8 cellular contexts compared by ENCODE assay signal in the genomic region with DNA sequence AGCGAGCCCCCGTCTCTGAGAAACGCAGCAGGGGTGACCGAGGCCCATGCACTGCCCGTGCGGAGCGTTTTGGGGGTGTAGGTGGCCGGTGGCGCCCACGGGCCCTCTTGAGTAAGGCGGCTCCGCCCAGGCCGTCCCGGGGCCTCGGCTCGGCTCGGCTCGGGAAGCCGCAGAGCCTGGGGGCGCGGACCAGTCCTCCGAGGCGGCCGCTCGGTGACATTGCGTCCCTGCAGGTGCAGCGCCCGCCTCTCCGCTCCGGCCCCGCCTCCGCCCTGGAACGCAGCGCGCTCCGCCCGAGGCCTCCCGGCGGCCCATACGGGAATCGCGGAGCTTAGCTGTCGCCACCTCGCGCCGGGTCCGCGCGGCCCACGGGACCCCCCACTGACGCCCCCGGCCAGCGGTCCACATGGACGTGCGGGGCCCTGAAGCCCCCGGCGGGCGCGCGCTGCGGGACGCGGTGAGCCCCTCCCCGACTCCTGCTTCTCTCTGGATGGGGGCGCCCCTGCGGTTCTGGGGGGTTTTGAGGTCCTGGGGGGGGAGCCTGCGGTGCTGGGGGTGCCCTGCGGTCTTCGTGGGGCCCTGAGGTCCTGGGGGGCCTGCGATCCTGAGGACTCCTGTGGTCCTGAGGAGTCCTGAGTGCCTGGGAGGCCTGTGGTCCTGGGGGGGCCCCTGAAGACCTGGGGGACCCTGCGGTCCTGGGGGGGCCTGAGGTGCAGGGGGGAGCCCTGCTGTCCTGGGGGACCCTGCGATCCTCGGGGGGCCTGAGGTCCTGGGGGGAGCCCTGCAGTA. TPM values are rescaled to one million over a fixed set of nuclear protein-coding genes. Genes with fewer than 3 reads are reported as not detected.
A peak's percentile ranks its signal among the peaks of the same experiment; 100 is the strongest.
DNase-seq lines count a peak whose midpoint lies in the region; ATAC-seq, FAIRE-seq and TF ChIP-seq lines count a peak whose summit lies in the region.

Gene HSBP1L1, plus strand, starts transcription at position 314 of the 789 bp plus-strand sequence. Its CDS starts 93 bp downstream, at position 407.

- H3K27me3 Mint-ChIP-seq in CD4-positive, alpha-beta T cell: peaks cover 4% of the 10 kb centered on the region

- no peaks in the 10 kb centered on the region for H3K9me3 Mint-ChIP-seq in CD4-positive, alpha-beta T cell

- no peaks in the 10 kb centered on the region for H4K20me1 ChIP-seq in SK-N-SH (ENCODE audit: insufficient read depth)

- H3K9ac ChIP-seq in SK-N-SH: peak within 1 kb of the TSS; percentile 57

- no peak for FAIRE-seq in HTR-8/SVneo (lab: Jason Lieb, UNC)

- H3K36me3 ChIP-seq in SK-N-SH (replicated peaks in 1 of 2; ENCODE audit: control insufficient read depth in 1 of 2, insufficient read depth in 2 of 2, low read length in 1 of 2) (no peaks in the 10 kb centered on the region), adrenal gland (replicated peaks in 1 of 2) (no peaks in the 10 kb centered on the region)

- TF ChIP-seq POLR2A in adrenal gland (IDR thresholded peaks at IDR 0.05): peak in 1 of 2 donors; percentile 63

- peaks cover 42% of the 10 kb centered on the region for H3K4me1 Mint-ChIP-seq in CD4-positive, alpha-beta T cell (ENCODE audit: low read depth)

- no peaks in the 10 kb centered on the region for H3K27me3 ChIP-seq in CD4-positive, alpha-beta T cell (ENCODE audit: control insufficient read depth, insufficient read depth, low read length)
- no peaks in the 10 kb centered on the region for H3K27me3 ChIP-seq in SK-N-SH (ENCODE audit: insufficient read depth)
- H3K27me3 ChIP-seq in adrenal gland: no peaks in the 10 kb centered on the region

- WGBS in SK-N-SH (ENCODE audit: low lambda C conversion rate): 11% methylated on average over 21 of the region's 73 CpGs
- WGBS in adrenal gland, 4 donors: 2 to 40% (median 3%) methylated on average over 1 to 73 of the region's 73 CpGs

- no peak for TF ChIP-seq EP300 in SK-N-SH (IDR thresholded peaks at IDR 0.05; ENCODE audit: borderline replicate concordance in 1 of 2, low read depth in 1 of 2, low read length in 1 of 2)

- TF ChIP-seq RAD21 in SK-N-SH (IDR thresholded peaks at IDR 0.05; ENCODE audit: low read length): no peak

- CTCF ChIA-PET in CD4-positive, alpha-beta T cell (lab: Charles Lee): interaction anchor here (0.7 to 1.5 kb wide), 2 partner anchors 23 to 69 kb away, joined by 5 to 6 read pairs; partner anchors contain the start of gene TXNL4A
- CTCF ChIA-PET in SK-N-SH (lab: Yijun Ruan, JAX): interaction anchor here (0.7 to 1.0 kb wide), 2 partner anchors 11 to 16 kb away, joined by 3 read pairs; no protein-coding TSS in a partner anchor

- no peaks in the 10 kb centered on the region; the same call in 1 of the 2 replicates for H3K79me2 ChIP-seq in SK-N-SH (ENCODE audit: insufficient read depth)

- H3K4me1 ChIP-seq in SK-N-SH (ENCODE audit: control insufficient read depth in 1 of 2, insufficient read depth in 2 of 2, low read depth in 1 of 2, low read length in 1 of 2) (peaks cover 0 to 12% of the 10 kb centered on the region in 2 experiments; a peak in 1 of 4 replicates), adrenal gland (replicated peaks in 1 of 2) (peaks cover 5 to 13% of the 10 kb centered on the region in 2 donors)

- no peak within 1 kb of the TSS for H2AFZ ChIP-seq in SK-N-SH (ENCODE audit: low read depth)

- H3F3A ChIP-seq in SK-N-SH (replicated peaks; ENCODE audit: insufficient read depth): peaks cover 6% of the 10 kb centered on the region

- H3K27ac ChIP-seq in CD4-positive, alpha-beta T cell (ENCODE audit: low read depth, low read length): peak within 1 kb of the TSS; percentile 38
- H3K27ac ChIP-seq in SK-N-SH (ENCODE audit: low read depth in 2 of 2, low read length in 1 of 2) (no peak within 1 kb of the TSS), adrenal gland (peak within 1 kb of the TSS; percentile 26 to 91 (median 86))

- ATAC-seq in CD4-positive, alpha-beta T cell (ENCODE audit: poor library complexity): peak; percentile 83
- ATAC-seq in GM19324 (IDR thresholded peaks at IDR 0.05; ENCODE audit: low FRiP score, unreplicated experiment): peak; percentile 75
- peak; percentile 64 for ATAC-seq in HG03442 (IDR thresholded peaks at IDR 0.05; ENCODE audit: unreplicated experiment)
- peak; percentile 95 for ATAC-seq in left ventricle myocardium superior

- H3K4me3 ChIP-seq in SK-N-SH (ENCODE audit: low read depth in 2 of 2, low read length in 1 of 2) (peak within 1 kb of the TSS; percentile 56 to 61), adrenal gland (peak within 1 kb of the TSS; percentile 5 to 63 (median 58)), retinal pigment epithelial cell (ENCODE audit: low read length) (peak within 1 kb of the TSS; percentile 68)

- intact Hi-C loops in CD4-positive, alpha-beta T cell (cut with DNase I, micrococcal nuclease): loop anchor here (1.0 to 10.0 kb wide), 6 partner anchors 14 to 440 kb away; partner anchors contain the start of genes KCNG2 (in 1 of the 2) and SLC66A2 (in 1 of the 2)
- intact Hi-C loops in adrenal gland (cut with DNase I) (no loop called here), left ventricle myocardium superior (cut with micrococcal nuclease) (no loop called here)

- POLR2A ChIA-PET in CD4-positive, alpha-beta T cell (lab: Charles Lee): interaction anchor here (0.7 to 4.2 kb wide), 6 partner anchors 13 to 286 kb away, joined by 3 to 27 read pairs (median 10); partner anchors contain the start of genes RBFA, SLC66A2 and TXNL4A
- POLR2A ChIA-PET in SK-N-SH (lab: Yijun Ruan, JAX): no interaction called here

- peak; percentile 28 for TF ChIP-seq CTCF in CD4-positive, alpha-beta T cell (IDR thresholded peaks at IDR 0.05)
- TF ChIP-seq CTCF in SK-N-SH (IDR thresholded peaks at IDR 0.05): no peak
- peak in 5 of 6 experiments; percentile 16 to 65 (median 36) for TF ChIP-seq CTCF in adrenal gland (IDR thresholded peaks at IDR 0.05)
- peak; percentile 21 for TF ChIP-seq CTCF in retinal pigment epithelial cell (conservative IDR thresholded peaks at IDR 0.05; ENCODE audit: low read depth, low read length)

- peak within 1 kb of the TSS; percentile 97 for H3K27ac Mint-ChIP-seq in CD4-positive, alpha-beta T cell

- peak within 1 kb of the TSS; percentile 79 for H3K4me2 ChIP-seq in SK-N-SH

- peak within 1 kb of the TSS; percentile 97 for H3K4me3 Mint-ChIP-seq in CD4-positive, alpha-beta T cell

- H3K9me3 ChIP-seq in CD4-positive, alpha-beta T cell (ENCODE audit: control insufficient read depth, low read length): no peaks in the 10 kb centered on the region
- H3K9me3 ChIP-seq in SK-N-SH (no peaks in the 10 kb centered on the region), adrenal gland (replicated peaks in 1 of 3) (no peaks in the 10 kb centered on the region)

- DNase-seq in CD4-positive, alpha-beta T cell: peak; percentile 36 to 74 (median 60)
- DNase-seq in SK-N-SH: peak; percentile 85
- peak; percentile 71 to 82 (median 78) for DNase-seq in adrenal gland
- peak; percentile 87 for DNase-seq in left ventricle myocardium superior
- DNase-seq in retinal pigment epithelial cell (ENCODE audit: low read depth): no peak
- DNase-seq in HTR-8/SVneo (ENCODE audit: insufficient read length, low spot score): no peak

- H3K9me2 ChIP-seq in SK-N-SH: no peaks in the 10 kb centered on the region

- H3K36me3 Mint-ChIP-seq in CD4-positive, alpha-beta T cell (ENCODE audit: low read depth): peaks cover 23% of the 10 kb centered on the region

TF ChIP-seq in SK-N-SH, 30 proteins besides CTCF, POLR2A, EP300 and RAD21:
- TF ChIP-seq RCOR1 (IDR thresholded peaks at IDR 0.05; ENCODE audit: low read length): no peak
- TF ChIP-seq CHD2 (IDR thresholded peaks at IDR 0.05; ENCODE audit: low read length, partially characterized antibody): no peak
- no peak for TF ChIP-seq REST (IDR thresholded peaks at IDR 0.05; ENCODE audit: low read depth, low read length)
- TF ChIP-seq NFIC (IDR thresholded peaks at IDR 0.05; ENCODE audit: borderline replicate concordance): no peak
- no peak for TF ChIP-seq FOXJ3 (CRISPR knock-in tag; IDR thresholded peaks at IDR 0.05)
- no peak for TF ChIP-seq MXI1 (IDR thresholded peaks at IDR 0.05; ENCODE audit: low read depth, low read length)
- no peak for TF ChIP-seq YY1 (IDR thresholded peaks at IDR 0.05; ENCODE audit: low read depth)
- TF ChIP-seq JUND (IDR thresholded peaks at IDR 0.05): no peak
- TF ChIP-seq RXRA (IDR thresholded peaks at IDR 0.05; ENCODE audit: borderline replicate concordance, low read depth): no peak
- TF ChIP-seq EZH2phosphoT487 (IDR thresholded peaks at IDR 0.05; ENCODE audit: borderline replicate concordance, low read depth): no peak
- no peak for TF ChIP-seq GATA2 (CRISPR knock-in tag; IDR thresholded peaks at IDR 0.05)

RNA-seq across cellular contexts. Expression of gene HSBP1L1, which starts in this region (rescaled TPM):
- 10 to 100 TPM; 42.6 to 42.7 TPM for total RNA-seq in CD4-positive, alpha-beta T cell
- polyA plus RNA-seq in SK-N-SH (2012; rRNA removed) (7.4 and 8.4 TPM in 2 replicates), adrenal gland (100 to 1,000 TPM in 1 of 3 donors, 10 to 100 TPM in 2; 17.3 to 182 (median 77.6) TPM)
- polyA plus RNA-seq in SK-N-SH (2012; cell fraction: cytosol; rRNA removed): 7.3 and 7.6 TPM in 2 replicates
- polyA plus RNA-seq in SK-N-SH (2012; cell fraction: nucleus; rRNA removed): 14.9 and 16.5 TPM in 2 replicates
- total RNA-seq in adrenal gland (100 to 1,000 TPM in 1 of 8 donors, 10 to 100 TPM in 7; 27.9 to 119 (median 34.4) TPM), left ventricle myocardium superior (14.5 TPM)

Comparison
In these comparisons a context has a peak if more than half of its experiments do, and no peak if none do; other contexts are left out.
1. DNase-seq: peak in CD4-positive, alpha-beta T cell (10 of 10), SK-N-SH (single experiment), adrenal gland (7 of 7) and left ventricle myocardium superior (single experiment); none in retinal pigment epithelial cell (single experiment) and HTR-8/SVneo (single experiment).
2. H3K27ac ChIP-seq: peak in CD4-positive, alpha-beta T cell (single experiment) and adrenal gland (5 of 5); none in SK-N-SH (0 of 2).
3. intact Hi-C loops: an anchor here in CD4-positive, alpha-beta T cell (1.0 to 10.0 kb wide); none called in adrenal gland and left ventricle myocardium superior.
4. Peak in every context shown above with its lines, with median percentiles within 50 percentile points of each other: ATAC-seq and H3K4me3 ChIP-seq.